ENCODE assay signal across 9 cellular contexts in genomic region chr12:103799504-103800251, GRCh38. TPM values are rescaled to one million over a fixed set of nuclear protein-coding genes. Genes with fewer than 3 reads are reported as not detected.
A peak's percentile ranks its signal among the peaks of the same experiment; 100 is the strongest.
DNase-seq lines count a peak whose midpoint lies in the region; ATAC-seq lines count a peak whose summit lies in the region.
"Had no signal": no experiment of that assay in that cellular context is flagged by ENCODE, and none has a peak within 500 bp of the region (broad histone marks: within the 10 kb centered on the region; RNA-seq: fewer than 3 reads in every experiment).

No MANE protein-coding gene starts in this region.

- H3K36me3 Mint-ChIP-seq in activated naive CD4-positive, alpha-beta T cell treated with anti-CD3 and anti-CD28 coated beads, Interleukin-2, amount 10 ng/mL, durations not matched to agents 7 days and 5 days: peaks cover 6% of the 10 kb centered on the region
- H3K36me3 Mint-ChIP-seq in naive thymus-derived CD8-positive, alpha-beta T cell: peaks cover 5 to 52% (median 25%) of the 10 kb centered on the region in 3 donors

- H3K27me3 Mint-ChIP-seq in activated naive CD4-positive, alpha-beta T cell treated with anti-CD3 and anti-CD28 coated beads, Interleukin-2, amount 10 ng/mL, durations not matched to agents 7 days and 5 days: no peaks in the 10 kb centered on the region
- H3K27me3 Mint-ChIP-seq in naive thymus-derived CD8-positive, alpha-beta T cell: no peaks in the 10 kb centered on the region

- H3K4me1 ChIP-seq in HAP-1: no peaks in the 10 kb centered on the region; the same call in 1 of the 2 replicates

- H3K4me3 Mint-ChIP-seq in activated naive CD4-positive, alpha-beta T cell treated with anti-CD3 and anti-CD28 coated beads, Interleukin-2, amount 10 ng/mL, durations not matched to agents 7 days and 5 days: no peak overlapping the region
- no peak overlapping the region for H3K4me3 Mint-ChIP-seq in naive thymus-derived CD8-positive, alpha-beta T cell

- POLR2A ChIA-PET in naive thymus-derived CD8-positive, alpha-beta T cell (lab: Charles Lee): no interaction called here

- in situ Hi-C loops in HAP-1 (cut with MboI; ENCODE audit: low sequenced_read_pairs): no loop called here

- H3K27ac Mint-ChIP-seq in activated naive CD4-positive, alpha-beta T cell treated with anti-CD3 and anti-CD28 coated beads, Interleukin-2, amount 10 ng/mL, durations not matched to agents 7 days and 5 days: no peak overlapping the region
- peak overlapping the region in 1 of 10 donors; percentile 43 for H3K27ac Mint-ChIP-seq in naive thymus-derived CD8-positive, alpha-beta T cell

- no peak overlapping the region for H3K4me3 ChIP-seq in Jurkat, Clone E6-1 (ENCODE audit: low read length)
- no peak overlapping the region for H3K4me3 ChIP-seq in HAP-1

- no peaks in the 10 kb centered on the region for H3K9me3 Mint-ChIP-seq in activated naive CD4-positive, alpha-beta T cell treated with anti-CD3 and anti-CD28 coated beads, Interleukin-2, amount 10 ng/mL, durations not matched to agents 7 days and 5 days
- H3K9me3 Mint-ChIP-seq in naive thymus-derived CD8-positive, alpha-beta T cell: peaks cover 0 to 3% (median 0%) of the 10 kb centered on the region in 9 donors

- intact Hi-C loops in Right ventricle myocardium inferior (cut with DNase I): no loop called here

- H3K4me1 Mint-ChIP-seq in activated naive CD4-positive, alpha-beta T cell treated with anti-CD3 and anti-CD28 coated beads, Interleukin-2, amount 10 ng/mL, durations not matched to agents 7 days and 5 days: peaks cover 6% of the 10 kb centered on the region
- H3K4me1 Mint-ChIP-seq in naive thymus-derived CD8-positive, alpha-beta T cell: peaks cover 0 to 8% (median 2%) of the 10 kb centered on the region in 4 donors

- peak; percentile 46 for ATAC-seq in Right ventricle myocardium inferior
- ATAC-seq in naive thymus-derived CD8-positive, alpha-beta T cell: no peak

- H3K36me3 ChIP-seq in HAP-1 (replicated peaks): peaks cover 11% of the 10 kb centered on the region

- CTCF ChIA-PET in activated naive CD4-positive, alpha-beta T cell treated with anti-CD3 and anti-CD28 coated beads, Interleukin-2, amount 10 ng/mL, durations not matched to agents 7 days and 5 days (lab: Charles Lee): no interaction called here

- no peaks in the 10 kb centered on the region for H3K27me3 ChIP-seq in HAP-1 (ENCODE audit: low read depth)

- H3K9me3 ChIP-seq in HAP-1: no peaks in the 10 kb centered on the region

- peak; percentile 72 for DNase-seq in Jurkat, Clone E6-1 (ENCODE audit: low read depth, low spot score)
- peak; percentile 24 for DNase-seq in RPMI7951 (ENCODE audit: low read depth)
- DNase-seq in Right ventricle myocardium inferior (ENCODE audit: missing footprints): no peak
- DNase-seq in smooth muscle cell of the brain vasculature (ENCODE audit: low read depth, low spot score): peak; percentile 63
- DNase-seq in HAP-1 (ENCODE audit: low spot score in 2 of 2): no peak
- DNase-seq in activated naive CD4-positive, alpha-beta T cell treated with anti-CD3 and anti-CD28 coated beads, Interleukin-2, amount 10 ng/mL, durations not matched to agents 7 days and 5 days: no peak
- no peak for DNase-seq in naive thymus-derived CD8-positive, alpha-beta T cell
- no peak for DNase-seq in effector CD8-positive, alpha-beta T cell (lab: John Stamatoyannopoulos, UW)
- DNase-seq: GOT3 had no signal

RNA-seq across cellular contexts. Expression of gene NT5DC3, which starts 41.4 kb away (rescaled TPM):
- polyA plus RNA-seq in Jurkat, Clone E6-1 (2012; ENCODE audit: insufficient read depth, insufficient read length): 3.3 TPM
- 2.5 and 4.1 TPM in 2 replicates for total RNA-seq in RPMI7951 (2014; rRNA removed; shearing (Covaris generic))
- 3.1 TPM for total RNA-seq in Right ventricle myocardium inferior
- 1 to 10 TPM; 5.7 to 6.0 TPM for total RNA-seq in naive thymus-derived CD8-positive, alpha-beta T cell
- polyA plus RNA-seq in naive thymus-derived CD8-positive, alpha-beta T cell: under 1 TPM; 0.33 to 0.89 (median 0.89) TPM

Comparison
In these comparisons a context has a peak if more than half of its experiments do, and no peak if none do; other contexts are left out.
1. DNase-seq: peak in Jurkat, Clone E6-1 (single experiment), RPMI7951 (single experiment) and smooth muscle cell of the brain vasculature (single experiment); none in Right ventricle myocardium inferior (single experiment), HAP-1 (0 of 2), activated naive CD4-positive, alpha-beta T cell treated with anti-CD3 and anti-CD28 coated beads, Interleukin-2, amount 10 ng/mL, durations not matched to agents 7 days and 5 days (single experiment), naive thymus-derived CD8-positive, alpha-beta T cell (0 of 10) and effector CD8-positive, alpha-beta T cell (single experiment).